ENCODE assay signal across 1 cellular context in genomic region chr19:3618144-3618810, GRCh38.
TF ChIP-seq lines count a peak whose summit lies in the region.

No MANE protein-coding gene starts in this region.

TF ChIP-seq in IMR-90, 13 proteins besides CTCF, POLR2A, EP300 and RAD21:
- TF ChIP-seq SMC3 (IDR thresholded peaks at IDR 0.05; ENCODE audit: low read depth, low read length) (peak; percentile 82), CHD1 (IDR thresholded peaks at IDR 0.05; ENCODE audit: low read depth, low read length) (no peak), MAFK (IDR thresholded peaks at IDR 0.05; ENCODE audit: low read depth, low read length) (peak; percentile 73), MAZ (IDR thresholded peaks at IDR 0.05; ENCODE audit: borderline replicate concordance, low read depth, low read length) (peak; percentile 88), RCOR1 (IDR thresholded peaks at IDR 0.05; ENCODE audit: insufficient replicate concordance, low read length) (no peak), ELK1 (IDR thresholded peaks at IDR 0.05; ENCODE audit: borderline replicate concordance, low read depth, low read length) (no peak)
